ENCODE assay signal across 1 cellular context in the genomic region with DNA sequence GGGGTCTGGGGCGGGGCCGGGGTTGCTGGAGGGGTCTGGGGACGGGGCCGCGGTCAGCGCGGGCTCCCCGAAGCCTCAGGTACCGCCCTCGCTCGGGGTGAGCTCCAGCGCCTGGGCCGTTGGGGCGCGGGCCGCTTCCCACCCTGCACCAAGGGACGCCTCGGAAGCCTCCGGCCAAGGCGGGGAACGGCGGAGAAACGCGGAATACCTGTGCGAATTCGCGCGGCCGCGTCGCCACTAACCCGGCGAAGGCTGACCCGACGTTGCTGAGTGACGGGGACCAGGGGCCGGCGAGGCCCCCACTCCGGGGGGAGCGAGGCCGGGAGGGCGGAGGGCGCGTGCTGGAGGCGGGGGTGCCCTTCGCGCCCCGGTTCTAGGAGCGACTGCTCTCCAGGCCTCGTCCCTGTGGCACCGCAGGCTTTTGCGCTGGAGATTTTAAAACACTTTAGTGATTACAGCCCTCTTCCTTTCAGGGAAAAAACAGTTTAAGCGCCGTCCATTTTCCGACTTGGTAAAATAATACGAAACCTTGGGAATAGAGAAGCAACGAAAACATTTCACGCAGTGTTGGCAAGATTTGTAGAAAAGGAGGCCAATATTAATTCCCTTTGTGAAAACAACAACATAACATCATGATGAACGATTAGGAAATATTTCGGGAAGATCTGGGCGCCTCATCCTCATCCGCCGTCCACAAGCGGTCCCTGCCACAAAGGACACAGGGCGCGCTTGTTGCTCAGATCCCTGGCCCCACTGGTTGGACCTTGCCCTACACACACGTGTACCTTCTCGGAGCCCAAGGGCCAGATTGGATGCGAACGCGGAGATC.
A peak's percentile ranks its signal among the peaks of the same experiment; 100 is the strongest.
TF ChIP-seq lines count a peak whose summit lies in the region.

No MANE protein-coding gene starts in this region.

TF ChIP-seq in HepG2, 621 proteins besides CTCF, POLR2A, EP300 and RAD21 (continued from another document and continues in another):
- TF ChIP-seq ZBTB4 (CRISPR knock-in tag; IDR thresholded peaks at IDR 0.05; ENCODE audit: borderline replicate concordance) (no peak), ARNTL (CRISPR knock-in tag; IDR thresholded peaks at IDR 0.05) (peak; percentile 97), NR2F1 (CRISPR knock-in tag; IDR thresholded peaks at IDR 0.05) (0 out of 4 replicates have a peak, but pooled peaks have one; percentile 22 to 56), IRF2 (CRISPR knock-in tag; IDR thresholded peaks at IDR 0.05) (peak; percentile 87; the same call in 1 of the 2 replicates), HDAC6 (IDR thresholded peaks at IDR 0.05; ENCODE audit: low read depth, low read length) (no peak), KLF15 (CRISPR knock-in tag; IDR thresholded peaks at IDR 0.05; ENCODE audit: borderline replicate concordance) (no peak), ISL2 (CRISPR knock-in tag; IDR thresholded peaks at IDR 0.05) (peak; percentile 63), HMG20A (CRISPR knock-in tag; IDR thresholded peaks at IDR 0.05; ENCODE audit: borderline replicate concordance) (peak; percentile 84), HDAC1 (CRISPR knock-in tag; IDR thresholded peaks at IDR 0.05) (peak; percentile 96), ZKSCAN8 (CRISPR knock-in tag; IDR thresholded peaks at IDR 0.05; ENCODE audit: borderline replicate concordance) (peak; percentile 82; the same call in 1 of the 2 replicates), FLYWCH1 (CRISPR knock-in tag; IDR thresholded peaks at IDR 0.05) (no peak), ZNF142 (CRISPR knock-in tag; IDR thresholded peaks at IDR 0.05) (peak; percentile 57; the same call in 1 of the 2 replicates), ZNF75D (CRISPR knock-in tag; IDR thresholded peaks at IDR 0.05; ENCODE audit: borderline replicate concordance) (no peak), FOXC1 (CRISPR knock-in tag; IDR thresholded peaks at IDR 0.05; ENCODE audit: borderline replicate concordance) (no peak; the same call in 1 of the 2 replicates), ZNF784 (CRISPR knock-in tag; IDR thresholded peaks at IDR 0.05; ENCODE audit: borderline replicate concordance) (no peak; the same call in 1 of the 2 replicates), EZH2 (conservative IDR thresholded peaks at IDR 0.05; ENCODE audit: low read depth, low read length) (no peak), YEATS2 (CRISPR knock-in tag; IDR thresholded peaks at IDR 0.05; ENCODE audit: borderline replicate concordance) (peak; percentile 89), TCF7 (IDR thresholded peaks at IDR 0.05; ENCODE audit: low read depth) (peak; percentile 81), ZNF446 (CRISPR knock-in tag; IDR thresholded peaks at IDR 0.05) (peak; percentile 76; the same call in 1 of the 2 replicates), EEA1 (CRISPR knock-in tag; IDR thresholded peaks at IDR 0.05; ENCODE audit: borderline replicate concordance) (no peak), GLI4 (CRISPR knock-in tag; IDR thresholded peaks at IDR 0.05; ENCODE audit: borderline replicate concordance) (peak; percentile 64; the same call in 1 of the 2 replicates), HNRNPLL (IDR thresholded peaks at IDR 0.05; ENCODE audit: low read depth, low read length, poor library complexity, severe bottlenecking) (peak; percentile 29), BCLAF1 (IDR thresholded peaks at IDR 0.05) (no peak), ZNF484 (CRISPR knock-in tag; IDR thresholded peaks at IDR 0.05; ENCODE audit: borderline replicate concordance, low read depth) (no peak), CBX1 (IDR thresholded peaks at IDR 0.05; ENCODE audit: low read depth) (no peak)
- TF ChIP-seq, protein P1, sequence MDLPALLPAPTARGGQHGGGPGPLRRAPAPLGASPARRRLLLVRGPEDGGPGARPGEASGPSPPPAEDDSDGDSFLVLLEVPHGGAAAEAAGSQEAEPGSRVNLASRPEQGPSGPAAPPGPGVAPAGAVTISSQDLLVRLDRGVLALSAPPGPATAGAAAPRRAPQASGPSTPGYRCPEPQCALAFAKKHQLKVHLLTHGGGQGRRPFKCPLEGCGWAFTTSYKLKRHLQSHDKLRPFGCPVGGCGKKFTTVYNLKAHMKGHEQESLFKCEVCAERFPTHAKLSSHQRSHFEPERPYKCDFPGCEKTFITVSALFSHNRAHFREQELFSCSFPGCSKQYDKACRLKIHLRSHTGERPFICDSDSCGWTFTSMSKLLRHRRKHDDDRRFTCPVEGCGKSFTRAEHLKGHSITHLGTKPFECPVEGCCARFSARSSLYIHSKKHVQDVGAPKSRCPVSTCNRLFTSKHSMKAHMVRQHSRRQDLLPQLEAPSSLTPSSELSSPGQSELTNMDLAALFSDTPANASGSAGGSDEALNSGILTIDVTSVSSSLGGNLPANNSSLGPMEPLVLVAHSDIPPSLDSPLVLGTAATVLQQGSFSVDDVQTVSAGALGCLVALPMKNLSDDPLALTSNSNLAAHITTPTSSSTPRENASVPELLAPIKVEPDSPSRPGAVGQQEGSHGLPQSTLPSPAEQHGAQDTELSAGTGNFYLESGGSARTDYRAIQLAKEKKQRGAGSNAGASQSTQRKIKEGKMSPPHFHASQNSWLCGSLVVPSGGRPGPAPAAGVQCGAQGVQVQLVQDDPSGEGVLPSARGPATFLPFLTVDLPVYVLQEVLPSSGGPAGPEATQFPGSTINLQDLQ (CRISPR knock-in tag; IDR thresholded peaks at IDR 0.05) = no peak
- TF ChIP-seq, protein P2, sequence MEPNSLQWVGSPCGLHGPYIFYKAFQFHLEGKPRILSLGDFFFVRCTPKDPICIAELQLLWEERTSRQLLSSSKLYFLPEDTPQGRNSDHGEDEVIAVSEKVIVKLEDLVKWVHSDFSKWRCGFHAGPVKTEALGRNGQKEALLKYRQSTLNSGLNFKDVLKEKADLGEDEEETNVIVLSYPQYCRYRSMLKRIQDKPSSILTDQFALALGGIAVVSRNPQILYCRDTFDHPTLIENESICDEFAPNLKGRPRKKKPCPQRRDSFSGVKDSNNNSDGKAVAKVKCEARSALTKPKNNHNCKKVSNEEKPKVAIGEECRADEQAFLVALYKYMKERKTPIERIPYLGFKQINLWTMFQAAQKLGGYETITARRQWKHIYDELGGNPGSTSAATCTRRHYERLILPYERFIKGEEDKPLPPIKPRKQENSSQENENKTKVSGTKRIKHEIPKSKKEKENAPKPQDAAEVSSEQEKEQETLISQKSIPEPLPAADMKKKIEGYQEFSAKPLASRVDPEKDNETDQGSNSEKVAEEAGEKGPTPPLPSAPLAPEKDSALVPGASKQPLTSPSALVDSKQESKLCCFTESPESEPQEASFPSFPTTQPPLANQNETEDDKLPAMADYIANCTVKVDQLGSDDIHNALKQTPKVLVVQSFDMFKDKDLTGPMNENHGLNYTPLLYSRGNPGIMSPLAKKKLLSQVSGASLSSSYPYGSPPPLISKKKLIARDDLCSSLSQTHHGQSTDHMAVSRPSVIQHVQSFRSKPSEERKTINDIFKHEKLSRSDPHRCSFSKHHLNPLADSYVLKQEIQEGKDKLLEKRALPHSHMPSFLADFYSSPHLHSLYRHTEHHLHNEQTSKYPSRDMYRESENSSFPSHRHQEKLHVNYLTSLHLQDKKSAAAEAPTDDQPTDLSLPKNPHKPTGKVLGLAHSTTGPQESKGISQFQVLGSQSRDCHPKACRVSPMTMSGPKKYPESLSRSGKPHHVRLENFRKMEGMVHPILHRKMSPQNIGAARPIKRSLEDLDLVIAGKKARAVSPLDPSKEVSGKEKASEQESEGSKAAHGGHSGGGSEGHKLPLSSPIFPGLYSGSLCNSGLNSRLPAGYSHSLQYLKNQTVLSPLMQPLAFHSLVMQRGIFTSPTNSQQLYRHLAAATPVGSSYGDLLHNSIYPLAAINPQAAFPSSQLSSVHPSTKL (CRISPR knock-in tag; IDR thresholded peaks at IDR 0.05) = peak; percentile 91
